In genomic region chr6:111994791-111995190, GRCh38 we compare ENCODE assay signal across 21 cellular contexts. TPM values are rescaled to one million over a fixed set of nuclear protein-coding genes. Genes with fewer than 3 reads are reported as not detected.
DNase-seq lines count a peak whose midpoint lies in the region; ATAC-seq and TF ChIP-seq lines count a peak whose summit lies in the region.
"Had no signal": no experiment of that assay in that cellular context is flagged by ENCODE, and none has a peak within 500 bp of the region (broad histone marks: within the 10 kb centered on the region; RNA-seq: fewer than 3 reads in every experiment).

No MANE protein-coding gene starts in this region.

- no peaks in the 10 kb centered on the region for H3K36me3 Mint-ChIP-seq in activated CD8-positive, alpha-beta memory T cell treated with anti-CD3 and anti-CD28 coated beads, Interleukin-2, amount 10 ng/mL, durations not matched to agents 7 days and 5 days
- no peaks in the 10 kb centered on the region for H3K36me3 Mint-ChIP-seq in activated naive CD8-positive, alpha-beta T cell treated with anti-CD3 and anti-CD28 coated beads for 36 hours
- peaks cover 0 to 5% (median 0%) of the 10 kb centered on the region in 5 donors for H3K36me3 Mint-ChIP-seq in naive thymus-derived CD4-positive, alpha-beta T cell
- H3K36me3 Mint-ChIP-seq: CD4-positive, alpha-beta memory T cell had no signal

- intact Hi-C loops in naive thymus-derived CD4-positive, alpha-beta T cell (cut with micrococcal nuclease), result loop anchor here (5.0 to 10.0 kb wide), 4 partner anchors 42 to 512 kb away; partner anchors contain the start of genes REV3L (in 1 of the 2) and TRAF3IP2 (in 1 of the 2)

- no peaks in the 10 kb centered on the region for H3K27me3 ChIP-seq in naive thymus-derived CD4-positive, alpha-beta T cell (ENCODE audit: control insufficient read depth in 2 of 2, insufficient read depth in 2 of 2, low read length in 2 of 2)
- H3K27me3 ChIP-seq: Peyer's patch had no signal

- no peak overlapping the region for H3K4me3 ChIP-seq in HEK293 (ENCODE audit: low read depth, low read length)
- H3K4me3 ChIP-seq in naive thymus-derived CD4-positive, alpha-beta T cell (ENCODE audit: low read length), result no peak overlapping the region
- H3K4me3 ChIP-seq: Peyer's patch had no signal

- H3K4me1 Mint-ChIP-seq in activated CD8-positive, alpha-beta memory T cell treated with anti-CD3 and anti-CD28 coated beads, Interleukin-2, amount 10 ng/mL, durations not matched to agents 7 days and 5 days, result peaks cover 61% of the 10 kb centered on the region
- H3K4me1 Mint-ChIP-seq in activated naive CD8-positive, alpha-beta T cell treated with anti-CD3 and anti-CD28 coated beads for 36 hours, result peaks cover 65% of the 10 kb centered on the region
- peaks cover 52 to 88% (median 72%) of the 10 kb centered on the region in 7 donors for H3K4me1 Mint-ChIP-seq in naive thymus-derived CD4-positive, alpha-beta T cell

- no peak overlapping the region for H3K27ac Mint-ChIP-seq in activated CD8-positive, alpha-beta memory T cell treated with anti-CD3 and anti-CD28 coated beads, Interleukin-2, amount 10 ng/mL, durations not matched to agents 7 days and 5 days
- H3K27ac Mint-ChIP-seq in activated naive CD8-positive, alpha-beta T cell treated with anti-CD3 and anti-CD28 coated beads for 36 hours, result peak overlapping the region; percentile 6
- peak overlapping the region; percentile 50 to 96 (median 91) for H3K27ac Mint-ChIP-seq in naive thymus-derived CD4-positive, alpha-beta T cell
- H3K27ac Mint-ChIP-seq: H9 had no signal

- DNase-seq in activated CD8-positive, alpha-beta memory T cell treated with anti-CD3 and anti-CD28 coated beads for 24 hours, result peak; percentile 1
- no peak for DNase-seq in activated CD8-positive, alpha-beta memory T cell treated with anti-CD3 and anti-CD28 coated beads, Interleukin-2, amount 10 ng/mL, durations not matched to agents 7 days and 5 days
- DNase-seq in activated naive CD8-positive, alpha-beta T cell treated with anti-CD3 and anti-CD28 coated beads for 36 hours, result no peak
- DNase-seq in naive thymus-derived CD4-positive, alpha-beta T cell, result no peak
- DNase-seq in NCI-H2081 (lab: John Stamatoyannopoulos, UW), result no peak
- DNase-seq: Caco-2; CD4-positive, alpha-beta memory T cell; DMS 273 treated with DMSO at 0.1 percent for 48 hours; DMS79 treated with DMSO at 0.1 percent for 48 hours; H9; KG1; NCI-H1092; NCI-H1436 treated with DMSO at 0.1 percent for 48 hours; NCI-H1930; NCI-H2171; Peyer's patch had no signal

- H3K4me3 Mint-ChIP-seq in activated CD8-positive, alpha-beta memory T cell treated with anti-CD3 and anti-CD28 coated beads, Interleukin-2, amount 10 ng/mL, durations not matched to agents 7 days and 5 days, result no peak overlapping the region
- no peak overlapping the region for H3K4me3 Mint-ChIP-seq in activated naive CD8-positive, alpha-beta T cell treated with anti-CD3 and anti-CD28 coated beads for 36 hours
- H3K4me3 Mint-ChIP-seq in naive thymus-derived CD4-positive, alpha-beta T cell, result peak overlapping the region in 3 of 10 donors; percentile 1 to 43 (median 38)
- H3K4me3 Mint-ChIP-seq: H9 had no signal

- no peaks in the 10 kb centered on the region for H3K9me3 ChIP-seq in HEK293 (ENCODE audit: control insufficient read depth, insufficient read depth, low read depth, low read length)
- H3K9me3 ChIP-seq in naive thymus-derived CD4-positive, alpha-beta T cell (ENCODE audit: control insufficient read depth in 2 of 3, low read length in 3 of 3), result no peaks in the 10 kb centered on the region
- H3K9me3 ChIP-seq: Caco-2, Peyer's patch had no signal

- no peaks in the 10 kb centered on the region for H3K9me3 Mint-ChIP-seq in activated CD8-positive, alpha-beta memory T cell treated with anti-CD3 and anti-CD28 coated beads, Interleukin-2, amount 10 ng/mL, durations not matched to agents 7 days and 5 days (ENCODE audit: low read depth)
- H3K9me3 Mint-ChIP-seq in activated naive CD8-positive, alpha-beta T cell treated with anti-CD3 and anti-CD28 coated beads for 36 hours, result no peaks in the 10 kb centered on the region
- peaks cover 0 to 7% (median 0%) of the 10 kb centered on the region in 11 donors for H3K9me3 Mint-ChIP-seq in naive thymus-derived CD4-positive, alpha-beta T cell
- H3K9me3 Mint-ChIP-seq: CD4-positive, alpha-beta memory T cell; H9 had no signal

- CTCF ChIA-PET in activated CD8-positive, alpha-beta memory T cell treated with anti-CD3 and anti-CD28 coated beads, Interleukin-2, amount 10 ng/mL, durations not matched to agents 7 days and 5 days (lab: Charles Lee), result interaction anchor here (1.0 to 3.3 kb wide), 3 partner anchors 49 to 285 kb away, joined by 4 to 10 read pairs (median 4); partner anchors contain the start of gene FYN
- CTCF ChIA-PET in HEK293 (lab: Yijun Ruan, JAX), result interaction anchor here (1.0 kb wide), 1 partner anchor 21 kb away, joined by 3 read pairs; no protein-coding TSS in a partner anchor
- CTCF ChIA-PET in naive thymus-derived CD4-positive, alpha-beta T cell (lab: Charles Lee), result interaction anchor here (2.3 to 3.9 kb wide), 4 partner anchors 21 to 285 kb away, joined by 12 to 26 read pairs (median 22); partner anchors contain the start of gene FYN

- POLR2A ChIA-PET in HEK293 (lab: Yijun Ruan, JAX), result no interaction called here
- POLR2A ChIA-PET in naive thymus-derived CD4-positive, alpha-beta T cell (lab: Charles Lee), result interaction anchor here (1.0 to 1.5 kb wide), 4 partner anchors 120 to 285 kb away, joined by 3 to 5 read pairs (median 3); no protein-coding TSS in a partner anchor

- no peaks in the 10 kb centered on the region for H3K27me3 Mint-ChIP-seq in activated CD8-positive, alpha-beta memory T cell treated with anti-CD3 and anti-CD28 coated beads, Interleukin-2, amount 10 ng/mL, durations not matched to agents 7 days and 5 days
- H3K27me3 Mint-ChIP-seq in activated naive CD8-positive, alpha-beta T cell treated with anti-CD3 and anti-CD28 coated beads for 36 hours, result no peaks in the 10 kb centered on the region
- H3K27me3 Mint-ChIP-seq in naive thymus-derived CD4-positive, alpha-beta T cell, result no peaks in the 10 kb centered on the region
- H3K27me3 Mint-ChIP-seq: CD4-positive, alpha-beta memory T cell had no signal

- H3K4me1 ChIP-seq in HEK293 (ENCODE audit: control insufficient read depth, insufficient read depth, low read length), result no peaks in the 10 kb centered on the region
- peaks cover 32 to 68% of the 10 kb centered on the region in 2 donors for H3K4me1 ChIP-seq in naive thymus-derived CD4-positive, alpha-beta T cell (ENCODE audit: control insufficient read depth in 2 of 2, insufficient read depth in 2 of 2, low read length in 2 of 2)
- H3K4me1 ChIP-seq: Caco-2 had no signal

- no peak for ATAC-seq in activated CD8-positive, alpha-beta memory T cell treated with anti-CD3 and anti-CD28 coated beads, Interleukin-2, amount 10 ng/mL, durations not matched to agents 7 days and 5 days
- no peak for ATAC-seq in naive thymus-derived CD4-positive, alpha-beta T cell
- ATAC-seq in HG03469 (IDR thresholded peaks at IDR 0.05; ENCODE audit: unreplicated experiment), result no peak

- no peaks in the 10 kb centered on the region for H3K36me3 ChIP-seq in HEK293 (ENCODE audit: control insufficient read depth in 2 of 2, insufficient read depth in 1 of 2, low read length in 2 of 2)
- H3K36me3 ChIP-seq in naive thymus-derived CD4-positive, alpha-beta T cell (ENCODE audit: control insufficient read depth in 2 of 3, insufficient read depth in 3 of 3, low read length in 3 of 3), result no peaks in the 10 kb centered on the region
- H3K36me3 ChIP-seq: Peyer's patch had no signal

- H3K27ac ChIP-seq in HEK293 (ENCODE audit: extremely low read depth, low read depth, low read length), result no peak overlapping the region
- H3K27ac ChIP-seq in naive thymus-derived CD4-positive, alpha-beta T cell (ENCODE audit: low read depth, low read length), result no peak overlapping the region
- H3K27ac ChIP-seq: Peyer's patch had no signal

- no peak for TF ChIP-seq CTCF in HEK293 (tag by site-specific recombination; IDR thresholded peaks at IDR 0.05)

TF ChIP-seq in HEK293, 187 proteins besides CTCF, POLR2A, EP300 and RAD21:
- TF ChIP-seq ZNF157 (tag by site-specific recombination; IDR thresholded peaks at IDR 0.05) (no peak), ZNF335 (tag by site-specific recombination; conservative IDR thresholded peaks at IDR 0.05) (no peak), WT1 (tag by site-specific recombination; IDR thresholded peaks at IDR 0.05) (no peak), ZNF169 (tag by site-specific recombination; IDR thresholded peaks at IDR 0.05) (no peak), ZNF548 (tag by site-specific recombination; IDR thresholded peaks at IDR 0.05) (no peak), ZNF140 (tag by site-specific recombination; IDR thresholded peaks at IDR 0.05) (peak; percentile 71; the same call in 1 of the 2 replicates), ZNF394 (tag by site-specific recombination; IDR thresholded peaks at IDR 0.05; ENCODE audit: borderline replicate concordance) (no peak), ZNF571 (tag by site-specific recombination; IDR thresholded peaks at IDR 0.05) (no peak)

RNA-seq across cellular contexts. Expression of gene CCN6, which starts 59.1 kb away (rescaled TPM):
- not detected for total RNA-seq in activated CD8-positive, alpha-beta memory T cell treated with anti-CD3 and anti-CD28 coated beads, Interleukin-2, amount 10 ng/mL, durations not matched to agents 7 days and 5 days
- under 1 TPM; 0.19 to 0.30 TPM for total RNA-seq in activated naive CD8-positive, alpha-beta T cell treated with anti-CD3 and anti-CD28 coated beads for 36 hours
- not detected for total RNA-seq in naive thymus-derived CD4-positive, alpha-beta T cell
- under 1 TPM in 1 of 2 donors, not detected in 1; 0.13 TPM for polyA plus RNA-seq in naive thymus-derived CD4-positive, alpha-beta T cell
- total RNA-seq: A673; Caco-2; CD4-positive, alpha-beta memory T cell; H9; OCI-LY7; Peyer's patch had no signal
- polyA plus RNA-seq: BJ had no signal
